In genomic region chr11:15931497-15931896, GRCh38 we compare ENCODE assay signal across 26 cellular contexts.
"Had no signal": no experiment of that assay in that cellular context is flagged by ENCODE, and none has a peak within 500 bp of the region (broad histone marks: within the 10 kb centered on the region; RNA-seq: fewer than 3 reads in every experiment).

No MANE protein-coding gene starts in this region.

- H3K36me3 ChIP-seq: stomach, suprapubic skin, thoracic aorta, thyroid gland, tibial artery, tibial nerve, transverse colon, upper lobe of left lung, upper lobe of right lung, uterus, vagina had no signal

- H3K4me3 ChIP-seq: stomach, suprapubic skin, testis, thoracic aorta, thyroid gland, tibial artery, tibial nerve, transverse colon, upper lobe of left lung, upper lobe of right lung, uterus, vagina had no signal

- H3K27me3 ChIP-seq: stomach, testis, thyroid gland, tibial artery, tibial nerve, transverse colon, upper lobe of left lung, upper lobe of right lung, uterus, vagina had no signal

- H3K9me3 ChIP-seq: stomach, suprapubic skin, testis, thoracic aorta, thyroid gland, tibial artery, tibial nerve, transverse colon, upper lobe of left lung, upper lobe of right lung, uterus, vagina had no signal

- ATAC-seq: stimulated activated effector memory CD8-positive, alpha-beta T cell treated with anti-CD3 and anti-CD28 coated beads, Interleukin-12 subunit alpha, Interleukin-12 subunit beta, amount 100 ng/mL, for 72 hours; stimulated activated memory B cell treated with anti-CD40 and anti-IgM and Interleukin-4, amounts not matched to agents 10 μg/mL and 1 μg/mL and 100 μg/mL, for 72 hours; stimulated activated naive B cell treated with anti-CD40 and anti-IgM and Interleukin-4, amounts not matched to agents 10 μg/mL and 1 μg/mL and 100 μg/mL, for 72 hours; stimulated activated naive CD8-positive, alpha-beta T cell treated with anti-CD3 and anti-CD28 coated beads, Interleukin-15, amount 100 ng/mL, for 72 hours; stimulated activated naive CD8-positive, alpha-beta T cell treated with anti-CD3 and anti-CD28 coated beads, Interleukin-15, Interleukin-2, amounts not matched to agents 100 U/mL and 50 U/mL, for 24 hours; upper lobe of right lung had no signal

- H3K4me1 ChIP-seq: stomach, testis, thyroid gland, tibial artery, upper lobe of left lung, upper lobe of right lung, uterus, vagina had no signal

- H3K27ac ChIP-seq: stomach, suprapubic skin, testis, thoracic aorta, thyroid gland, tibial artery, tibial nerve, upper lobe of left lung, upper lobe of right lung, uterus, vagina had no signal

- DNase-seq: stimulated activated CD4-positive, alpha-beta T cell treated with anti-CD3 and anti-CD28 coated beads, Interleukin-2, amount 100 ng/mL, for 48 hours; stimulated activated CD4-positive, alpha-beta T cell treated with anti-CD3 and anti-CD28 coated beads, Interleukin-4, amount 100 ng/mL, for 1 hour; stimulated activated CD4-positive, alpha-beta T cell treated with anti-CD3 and anti-CD28 coated beads, Interleukin-4, amount 100 ng/mL, for 24 hours; stimulated activated CD4-positive, alpha-beta T cell treated with anti-CD3 and anti-CD28 coated beads, Interleukin-4, amount 100 ng/mL, for 4 hours; stimulated activated CD8-positive, alpha-beta memory T cell treated with anti-CD3 and anti-CD28 coated beads, Interleukin-4, amount 100 ng/mL, for 48 hours; stimulated activated naive B cell treated with anti-CD40 and anti-IgM and Interleukin-4, amounts not matched to agents 10 μg/mL and 1 μg/mL and 100 μg/mL, for 72 hours; stimulated activated naive CD4-positive, alpha-beta T cell; stimulated activated naive CD4-positive, alpha-beta T cell treated with Interleukin-2 at 50 U/mL for 16 hours; stimulated activated naive CD8-positive, alpha-beta T cell treated with anti-CD3 and anti-CD28 coated beads, Interleukin-15, amount 100 ng/mL, for 72 hours; stimulated activated naive CD8-positive, alpha-beta T cell treated with anti-CD3 and anti-CD28 coated beads, Interleukin-15, Interleukin-2, amounts not matched to agents 100 U/mL and 50 U/mL, for 24 hours; stomach; substantia nigra; testis; thyroid gland; tibial artery; transverse colon; trophoblast cell; upper lobe of left lung; upper lobe of right lung; uterus had no signal
